Comparison of ENCODE assay signal across 19 cellular contexts in the genomic region with DNA sequence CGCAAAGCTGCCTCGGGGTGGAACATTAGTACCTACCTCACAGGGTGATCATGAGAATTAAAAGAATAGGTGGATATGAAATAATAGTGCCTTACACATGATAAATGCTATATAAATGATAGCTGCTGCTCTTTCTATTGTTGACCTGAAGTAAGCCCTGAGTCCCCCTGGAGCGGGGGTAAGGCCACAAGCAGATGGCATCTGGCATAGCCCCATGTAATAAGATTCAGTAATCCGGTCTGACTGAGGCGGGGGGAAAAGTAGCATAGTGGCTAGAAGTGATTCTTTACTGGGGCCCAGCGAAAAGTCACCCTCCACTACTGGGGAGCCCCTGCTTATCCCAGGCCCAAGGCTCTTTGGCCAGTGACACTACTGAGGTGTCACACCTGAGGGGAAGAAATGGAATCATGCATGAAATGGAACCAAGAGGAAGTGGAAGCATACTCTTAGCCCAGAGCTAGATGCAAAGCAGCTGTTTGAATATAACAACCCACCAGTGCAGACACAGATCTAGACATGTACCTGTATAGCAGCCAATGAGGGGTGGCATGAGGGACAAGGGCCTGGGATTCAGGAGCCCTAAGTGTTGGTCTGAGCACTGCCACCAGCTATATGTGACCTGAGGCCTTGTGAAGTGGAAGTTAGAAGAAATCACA. TPM values are rescaled to one million over a fixed set of nuclear protein-coding genes. Genes with fewer than 3 reads are reported as not detected.
DNase-seq lines count a peak whose midpoint lies in the region; ATAC-seq and TF ChIP-seq lines count a peak whose summit lies in the region.
"Had no signal": no experiment of that assay in that cellular context is flagged by ENCODE, and none has a peak within 500 bp of the region (broad histone marks: within the 10 kb centered on the region; RNA-seq: fewer than 3 reads in every experiment).

No MANE protein-coding gene starts in this region.

- DNase-seq in NCI-H82 (lab: John Stamatoyannopoulos, UW): peak; percentile 88
- no peak for DNase-seq in chondrocyte (ENCODE audit: low spot score)
- DNase-seq in SW480 (ENCODE audit: low spot score): no peak
- no peak for DNase-seq in NCI-H748 treated with DMSO at 0.1 percent for 48 hours (lab: John Stamatoyannopoulos, UW)
- no peak for DNase-seq in H7
- DNase-seq: effector CD4-positive, alpha-beta T cell; foreskin melanocyte; hypothalamus; NCI-H1048; NCI-H2081; NCI-H345; uterus had no signal

- no peak overlapping the region for H3K4me3 ChIP-seq in BLaER1 treated with 17β-estradiol and CSF1 and Interleukin-3, amounts not matched to agents 10 nM and 100 nM
- H3K4me3 ChIP-seq in H7 (ENCODE audit: insufficient read depth, low read depth, low read length): no peak overlapping the region
- H3K4me3 ChIP-seq: GM23338, suprapubic skin, uterus had no signal

- H3K4me2 ChIP-seq in BLaER1 treated with 17β-estradiol and CSF1 and Interleukin-3, amounts not matched to agents 10 nM and 100 nM: peak overlapping the region; percentile 45 to 86 (median 60)
- H3K4me2 ChIP-seq: GM23338 had no signal

- peaks cover 4% of the 10 kb centered on the region for H3K36me3 Mint-ChIP-seq in chondrocyte (ENCODE audit: low read depth)

- peaks cover 18 to 36% (median 26%) of the 10 kb centered on the region in 10 experiments for H3K4me1 ChIP-seq in BLaER1 treated with 17β-estradiol and CSF1 and Interleukin-3, amounts not matched to agents 10 nM and 100 nM
- H3K4me1 ChIP-seq: uterus had no signal

- no peak overlapping the region for H3K4me3 Mint-ChIP-seq in chondrocyte (ENCODE audit: unreplicated experiment)
- H3K4me3 Mint-ChIP-seq: GM23338; T-helper 2 cell treated with Interferon-gamma antibody and Interleukin-4, amounts not matched to agents 5 μg/mL and 100 μg/mL, for 36 hours had no signal

- H3K9ac ChIP-seq in BLaER1 treated with 17β-estradiol and CSF1 and Interleukin-3, amounts not matched to agents 10 nM and 100 nM: peak overlapping the region in 1 of 11 experiments; percentile 40; a peak in 3 of 22 replicates

- H3K27ac ChIP-seq in BLaER1 treated with 17β-estradiol and CSF1 and Interleukin-3, amounts not matched to agents 10 nM and 100 nM: 0 out of 22 replicates have a peak overlapping the region, but pooled peaks of 1 of the 11 experiments have one; percentile 26
- H3K27ac ChIP-seq: suprapubic skin, uterus had no signal

- peak overlapping the region; percentile 53 for H3K27ac Mint-ChIP-seq in chondrocyte (ENCODE audit: unreplicated experiment)
- H3K27ac Mint-ChIP-seq: activated naive CD4-positive, alpha-beta T cell treated with anti-CD3 and anti-CD28 coated beads, Interleukin-2, amount 50 U/mL, for 72 hours; GM23338; T-helper 2 cell treated with Interferon-gamma antibody and Interleukin-4, amounts not matched to agents 5 μg/mL and 100 μg/mL, for 36 hours had no signal

- peaks cover 12 to 49% (median 20%) of the 10 kb centered on the region in 11 experiments; a peak in 20 of 22 replicates for H3K36me3 ChIP-seq in BLaER1 treated with 17β-estradiol and CSF1 and Interleukin-3, amounts not matched to agents 10 nM and 100 nM
- H3K36me3 ChIP-seq in H7 (replicated peaks; ENCODE audit: control insufficient read depth, insufficient read depth, low read length): no peaks in the 10 kb centered on the region
- H3K36me3 ChIP-seq: uterus had no signal

- ATAC-seq in GM19468 (IDR thresholded peaks at IDR 0.05; ENCODE audit: extremely low read depth, unreplicated experiment) (peak; percentile 23), HG03342 (IDR thresholded peaks at IDR 0.05; ENCODE audit: unreplicated experiment) (no peak)

- no peaks in the 10 kb centered on the region for H3K9me3 ChIP-seq in BLaER1 treated with 17β-estradiol and CSF1 and Interleukin-3, amounts not matched to agents 10 nM and 100 nM (replicated peaks in 1 of 11)
- H3K9me3 ChIP-seq: suprapubic skin, uterus had no signal

- TF ChIP-seq CTCF in chondrocyte (IDR thresholded peaks at IDR 0.05): no peak

- no peaks in the 10 kb centered on the region for H3K27me3 ChIP-seq in BLaER1 treated with 17β-estradiol and CSF1 and Interleukin-3, amounts not matched to agents 10 nM and 100 nM
- no peaks in the 10 kb centered on the region for H3K27me3 ChIP-seq in H7 (ENCODE audit: control insufficient read depth, insufficient read depth, low read length)
- H3K27me3 ChIP-seq: suprapubic skin, uterus had no signal

- H3K9me3 Mint-ChIP-seq in chondrocyte (ENCODE audit: low read depth): no peaks in the 10 kb centered on the region
- H3K9me3 Mint-ChIP-seq: activated naive CD4-positive, alpha-beta T cell treated with anti-CD3 and anti-CD28 coated beads, Interleukin-2, amount 50 U/mL, for 72 hours; GM23338; T-helper 2 cell treated with Interferon-gamma antibody and Interleukin-4, amounts not matched to agents 5 μg/mL and 100 μg/mL, for 36 hours had no signal

- peaks cover 0 to 8% (median 0%) of the 10 kb centered on the region in 11 experiments; a peak in 3 of 22 replicates for H4K20me1 ChIP-seq in BLaER1 treated with 17β-estradiol and CSF1 and Interleukin-3, amounts not matched to agents 10 nM and 100 nM

- H3K4me1 Mint-ChIP-seq in chondrocyte (ENCODE audit: low read depth): peaks cover 10% of the 10 kb centered on the region

- no peaks in the 10 kb centered on the region for H3K27me3 Mint-ChIP-seq in chondrocyte (ENCODE audit: low read depth)

RNA-seq across cellular contexts. Expression of a gene that starts 16.1 kb away (rescaled TPM):
- 0.27 to 1.9 TPM (median 1.1 TPM) in 3 replicates for total RNA-seq in chondrocyte
- 105 and 110 TPM in 2 replicates for total RNA-seq in H7 (2014; rRNA removed; shearing (Covaris generic))

RNA-seq across cellular contexts. Expression of a gene that starts 48.2 kb away (rescaled TPM):
- total RNA-seq in chondrocyte: 15.1 to 24.1 TPM (median 16.4 TPM) in 3 replicates
- 25.0 and 26.4 TPM in 2 replicates for total RNA-seq in H7 (2014; rRNA removed; shearing (Covaris generic))

Comparison
In these comparisons a context has a peak if more than half of its experiments do, and no peak if none do; other contexts are left out.
1. RNA of a gene that starts 16.1 kb away (total RNA-seq): 105 to 110 TPM in H7; 0.27 to 1.9 TPM in chondrocyte; every median in the first group is over 10 times any median in the second.